In genomic region chr7:2114052-2114451, GRCh38 we compare ENCODE assay signal across 11 cellular contexts.
A peak's percentile ranks its signal among the peaks of the same experiment; 100 is the strongest.
DNase-seq lines count a peak whose midpoint lies in the region; ATAC-seq, FAIRE-seq and TF ChIP-seq lines count a peak whose summit lies in the region.
"Had no signal": no experiment of that assay in that cellular context is flagged by ENCODE, and none has a peak within 500 bp of the region (broad histone marks: within the 10 kb centered on the region; RNA-seq: fewer than 3 reads in every experiment).

No MANE protein-coding gene starts in this region.

- no peak overlapping the region for H3K4me3 ChIP-seq in PC-3 (ENCODE audit: low read length)
- no peak overlapping the region for H3K4me3 ChIP-seq in endodermal cell (ENCODE audit: low read length)
- H3K4me3 ChIP-seq in psoas muscle: no peak overlapping the region
- H3K4me3 ChIP-seq in pancreas: no peak overlapping the region
- H3K4me3 ChIP-seq in lower leg skin (ENCODE audit: low read depth, poor library complexity, severe bottlenecking): no peak overlapping the region

- intact Hi-C loops in PC-3 (cut with micrococcal nuclease) (no loop called here), psoas muscle (cut with DNase I) (no loop called here), pancreas (cut with DNase I) (no loop called here), lower leg skin (cut with DNase I; ENCODE audit: low total_unique reads) (no loop called here)

- H3K27ac ChIP-seq in PC-3 (ENCODE audit: low read length): peak overlapping the region; percentile 34; the same call in 1 of the 2 replicates
- H3K27ac ChIP-seq in endodermal cell (ENCODE audit: low read depth, low read length): no peak overlapping the region
- H3K27ac ChIP-seq in psoas muscle: peak overlapping the region; percentile 36
- no peak overlapping the region for H3K27ac ChIP-seq in pancreas

- no peaks in the 10 kb centered on the region for H3K9me3 Mint-ChIP-seq in endodermal cell

- no peak for TF ChIP-seq CTCF in PC-3 (conservative IDR thresholded peaks at IDR 0.05; ENCODE audit: low read depth, low read length)
- TF ChIP-seq CTCF in endodermal cell (conservative IDR thresholded peaks at IDR 0.05): no peak
- TF ChIP-seq CTCF in psoas muscle (IDR thresholded peaks at IDR 0.05): no peak
- no peak for TF ChIP-seq CTCF in pancreas (IDR thresholded peaks at IDR 0.05)
- TF ChIP-seq CTCF in lower leg skin (IDR thresholded peaks at IDR 0.05): no peak

- H3K9ac ChIP-seq in PC-3 (ENCODE audit: low read length): no peak overlapping the region
- no peak overlapping the region for H3K9ac ChIP-seq in endodermal cell (ENCODE audit: extremely low read depth, low read length, poor library complexity, severe bottlenecking)

- H3K9me3 ChIP-seq in PC-3 (ENCODE audit: low read length) (no peaks in the 10 kb centered on the region), endodermal cell (ENCODE audit: control insufficient read depth, low read length) (no peaks in the 10 kb centered on the region), psoas muscle (no peaks in the 10 kb centered on the region), pancreas (no peaks in the 10 kb centered on the region)

- no TSS peak for BruUV-seq in PC-3 (replicated peaks; lab: Mats Ljungman, UMichigan)

- H3K36me3 Mint-ChIP-seq in endodermal cell (ENCODE audit: low read depth): peaks cover 15% of the 10 kb centered on the region

- peaks cover 5% of the 10 kb centered on the region for H3K4me1 Mint-ChIP-seq in endodermal cell

- POLR2A ChIA-PET in PC-3 (lab: Charles Lee; ENCODE audit: unreplicated experiment): no interaction called here

- H3F3A ChIP-seq in PC-3 (ENCODE audit: low read length, unreplicated experiment): no peaks in the 10 kb centered on the region

- H2AFZ ChIP-seq in PC-3 (ENCODE audit: low read length): no peak overlapping the region

- TF ChIP-seq POLR2A in lower leg skin (IDR thresholded peaks at IDR 0.05): no peak

- H3K4me3 Mint-ChIP-seq in endodermal cell: no peak overlapping the region

- no peaks in the 10 kb centered on the region for H4K20me1 ChIP-seq in PC-3 (ENCODE audit: low read length)

- CTCF ChIA-PET in PC-3 (lab: Charles Lee): no interaction called here

- 0 out of 2 replicates have a peak overlapping the region, but pooled peaks have one; percentile 2 for H3K4me2 ChIP-seq in PC-3 (ENCODE audit: low read length)

- no peak for FAIRE-seq in pancreas (lab: Jason Lieb, UNC)
- FAIRE-seq: GM12892 had no signal

- H3K27me3 ChIP-seq in PC-3 (ENCODE audit: low read length): no peaks in the 10 kb centered on the region
- no peaks in the 10 kb centered on the region for H3K27me3 ChIP-seq in endodermal cell (ENCODE audit: control insufficient read depth, insufficient read depth, low read length, poor library complexity, severe bottlenecking)
- no peaks in the 10 kb centered on the region for H3K27me3 ChIP-seq in psoas muscle (ENCODE audit: insufficient read depth in 3 of 3, low read length in 2 of 3)
- no peaks in the 10 kb centered on the region for H3K27me3 ChIP-seq in pancreas

- WGBS in endodermal cell (ENCODE audit: insufficient coverage in 1 of 2, insufficient read length in 1 of 2), 2 experiments: 93 to 95% methylated on average over 13 to 14 of the region's 14 CpGs
- WGBS in psoas muscle, 3 donors: 80 to 87% (median 80%) methylated on average over 14 of the region's 14 CpGs
- WGBS in pancreas, 2 donors: 93% methylated on average over 14 of the region's 14 CpGs
- WGBS in lower leg skin, 2 donors: 90 to 92% methylated on average over 14 of the region's 14 CpGs

- DNase-seq in Daoy (ENCODE audit: low read depth) (peak; percentile 64), PC-3 (peak; percentile 58), endodermal cell (no peak), psoas muscle (no peak), epidermal melanocyte (ENCODE audit: insufficient read length, low spot score) (no peak), NOMO-1 treated with DMSO at 0.1 percent for 48 hours (lab: John Stamatoyannopoulos, UW; ENCODE audit: unreplicated experiment) (no peak), pancreas (no peak), lower leg skin (ENCODE audit: low spot score in 2 of 2) (no peak)
- DNase-seq: anterior cingulate cortex had no signal

- no peaks in the 10 kb centered on the region for H3K9me2 ChIP-seq in PC-3 (replicated peaks; ENCODE audit: low read length)

- no peak for ATAC-seq in PC-3
- peak in 3 of 4 donors; percentile 26 to 56 (median 38) for ATAC-seq in psoas muscle
- ATAC-seq in pancreas: no peak
- ATAC-seq: esophagus mucosa had no signal

- H3K27ac Mint-ChIP-seq in endodermal cell: peak overlapping the region; percentile 52

- no peaks in the 10 kb centered on the region for H3K27me3 Mint-ChIP-seq in endodermal cell (ENCODE audit: insufficient read depth)

- H3K4me1 ChIP-seq in PC-3 (ENCODE audit: insufficient read depth, low read length) (peaks cover 54% of the 10 kb centered on the region), endodermal cell (ENCODE audit: control insufficient read depth, insufficient read depth, low read length) (peaks cover 2% of the 10 kb centered on the region), psoas muscle (peaks cover 27% of the 10 kb centered on the region), pancreas (no peaks in the 10 kb centered on the region)

- H3K36me3 ChIP-seq in PC-3 (ENCODE audit: low read depth, low read length): no peaks in the 10 kb centered on the region
- H3K36me3 ChIP-seq in endodermal cell (ENCODE audit: control insufficient read depth, insufficient read depth, low read length): peaks cover 16% of the 10 kb centered on the region
- H3K36me3 ChIP-seq in psoas muscle (ENCODE audit: insufficient read depth in 1 of 2, low read depth in 1 of 2): no peaks in the 10 kb centered on the region
- peaks cover 0 to 3% (median 0%) of the 10 kb centered on the region in 3 donors for H3K36me3 ChIP-seq in pancreas

- H3K79me2 ChIP-seq in PC-3 (ENCODE audit: low read length): peaks cover 9% of the 10 kb centered on the region

Comparison
In these comparisons a context has a peak if more than half of its experiments do, and no peak if none do; other contexts are left out.
1. DNase-seq: peak in Daoy (single experiment) and PC-3 (single experiment); none in endodermal cell (single experiment), psoas muscle (0 of 2), epidermal melanocyte (single experiment), NOMO-1 treated with DMSO at 0.1 percent for 48 hours (single experiment), pancreas (0 of 6) and lower leg skin (0 of 2).
2. ATAC-seq: peak in psoas muscle (3 of 4); none in PC-3 (single experiment) and pancreas (0 of 4).
3. H3K27ac ChIP-seq: peak in PC-3 (single experiment) and psoas muscle (single experiment); none in endodermal cell (single experiment) and pancreas (0 of 4).